In genomic region chr22:49936973-49937757, GRCh38 we compare ENCODE assay signal across 9 cellular contexts. TPM values are rescaled to one million over a fixed set of nuclear protein-coding genes. Genes with fewer than 3 reads are reported as not detected.
A peak's percentile ranks its signal among the peaks of the same experiment; 100 is the strongest.
DNase-seq lines count a peak whose midpoint lies in the region; ATAC-seq and TF ChIP-seq lines count a peak whose summit lies in the region.
"Had no signal": no experiment of that assay in that cellular context is flagged by ENCODE, and none has a peak within 500 bp of the region (broad histone marks: within the 10 kb centered on the region; RNA-seq: fewer than 3 reads in every experiment).

No MANE protein-coding gene starts in this region.

- H3K4me1 ChIP-seq in BLaER1 = peaks cover 62% of the 10 kb centered on the region
- H3K4me1 ChIP-seq in OCI-LY7 (ENCODE audit: insufficient read depth, low read length, poor library complexity, severe bottlenecking) = peaks cover 43% of the 10 kb centered on the region
- peaks cover 28 to 80% (median 45%) of the 10 kb centered on the region in 3 donors for H3K4me1 ChIP-seq in esophagus squamous epithelium

- DNase-seq in OCI-LY7 (ENCODE audit: low spot score) (peak; percentile 32), esophagus squamous epithelium (lab: John Stamatoyannopoulos, UW) (no peak), nephron progenitor cell (no peak), HFFc6 (no peak), A172 (ENCODE audit: low spot score) (no peak)

- TF ChIP-seq CTCF in OCI-LY7 (conservative IDR thresholded peaks at IDR 0.05; ENCODE audit: low read length) = no peak
- TF ChIP-seq CTCF in esophagus squamous epithelium (IDR thresholded peaks at IDR 0.05) = no peak
- TF ChIP-seq CTCF in nephron progenitor cell (IDR thresholded peaks at IDR 0.05) = no peak
- TF ChIP-seq CTCF in HFFc6 (IDR thresholded peaks at IDR 0.05) = no peak

- intact Hi-C loops in OCI-LY7 (cut with micrococcal nuclease; ENCODE audit: unreplicated experiment) (loop anchor here (1.0 to 10.0 kb wide), 3 partner anchors 23 to 582 kb away; partner anchors contain the start of gene PIM3), esophagus squamous epithelium (cut with DNase I) (no loop called here)

- WGBS in esophagus squamous epithelium, 2 donors = 37 to 67% methylated on average over 1 to 4 of the region's 21 CpGs

- CTCF ChIA-PET in OCI-LY7 (lab: Charles Lee; ENCODE audit: unreplicated experiment) = interaction anchor here (0.6 kb wide), 1 partner anchor 381 kb away, joined by 6 read pairs; no protein-coding TSS in a partner anchor

- H3K36me3 Mint-ChIP-seq in nephron progenitor cell (ENCODE audit: low read depth) (no peaks in the 10 kb centered on the region), HFFc6 (ENCODE audit: low read depth) (no peaks in the 10 kb centered on the region)

- TF ChIP-seq POLR2A in esophagus squamous epithelium (IDR thresholded peaks at IDR 0.05) = no peak

- no peak overlapping the region for H2AFZ ChIP-seq in OCI-LY7 (ENCODE audit: low read length)

- H3K9me3 Mint-ChIP-seq in nephron progenitor cell (peaks cover 3% of the 10 kb centered on the region), HFFc6 (no peaks in the 10 kb centered on the region)

- H3K9ac ChIP-seq in BLaER1 = peak overlapping the region; percentile 73

- H3K4me3 ChIP-seq in BLaER1 (peak overlapping the region; percentile 62), OCI-LY7 (ENCODE audit: low read depth, low read length, poor library complexity, severe bottlenecking) (peak overlapping the region; percentile 66), esophagus squamous epithelium (peak overlapping the region in 1 of 4 donors; percentile 80)

- peaks cover 31% of the 10 kb centered on the region for H3K4me1 Mint-ChIP-seq in nephron progenitor cell
- no peaks in the 10 kb centered on the region for H3K4me1 Mint-ChIP-seq in HFFc6 (ENCODE audit: low read depth)

- H3K4me3 Mint-ChIP-seq in nephron progenitor cell = peak overlapping the region; percentile 61
- no peak overlapping the region for H3K4me3 Mint-ChIP-seq in HFFc6

- H4K20me1 ChIP-seq in BLaER1 (no peaks in the 10 kb centered on the region), OCI-LY7 (ENCODE audit: insufficient read depth, low read length) (no peaks in the 10 kb centered on the region)

- no TSS peak for BruUV-seq in OCI-LY7 (replicated peaks; lab: Mats Ljungman, UMichigan)

- H3K36me3 ChIP-seq in BLaER1 = peaks cover 7% of the 10 kb centered on the region; the same call in 1 of the 2 replicates
- H3K36me3 ChIP-seq in OCI-LY7 (ENCODE audit: insufficient read depth, low read length) = no peaks in the 10 kb centered on the region
- H3K36me3 ChIP-seq in esophagus squamous epithelium = no peaks in the 10 kb centered on the region

- ATAC-seq in HG02623 (IDR thresholded peaks at IDR 0.05; ENCODE audit: unreplicated experiment) = no peak
- ATAC-seq in HG02763 (IDR thresholded peaks at IDR 0.05; ENCODE audit: unreplicated experiment) = no peak

- H3K27ac Mint-ChIP-seq in nephron progenitor cell = no peak overlapping the region
- H3K27ac Mint-ChIP-seq in HFFc6 = no peak overlapping the region

- peaks cover 19% of the 10 kb centered on the region for H3K9me3 ChIP-seq in BLaER1
- 0 out of 2 replicates have a peak, but pooled peaks cover 4% of the 10 kb centered on the region for H3K9me3 ChIP-seq in OCI-LY7 (ENCODE audit: low read length)
- no peaks in the 10 kb centered on the region for H3K9me3 ChIP-seq in esophagus squamous epithelium

- H3K4me2 ChIP-seq in BLaER1 (peak overlapping the region; percentile 99), OCI-LY7 (ENCODE audit: low read length) (peak overlapping the region; percentile 75)

- H3K27me3 Mint-ChIP-seq in nephron progenitor cell (ENCODE audit: low read depth, poor library complexity) (peaks cover 25% of the 10 kb centered on the region), HFFc6 (ENCODE audit: insufficient read depth) (peaks cover 5% of the 10 kb centered on the region)

- H3K27me3 ChIP-seq in BLaER1 = no peaks in the 10 kb centered on the region
- no peaks in the 10 kb centered on the region for H3K27me3 ChIP-seq in esophagus squamous epithelium

- POLR2A ChIA-PET in OCI-LY7 (lab: Charles Lee) = interaction anchor here (0.5 to 1.6 kb wide), 2 partner anchors 10 to 75 kb away, joined by 5 to 6 read pairs; no protein-coding TSS in a partner anchor

- H3K27ac ChIP-seq in BLaER1 = peak overlapping the region; percentile 84
- H3K27ac ChIP-seq in OCI-LY7 (ENCODE audit: low read depth, low read length, poor library complexity, severe bottlenecking) = peak overlapping the region; percentile 81
- H3K27ac ChIP-seq in esophagus squamous epithelium = peak overlapping the region; percentile 80 to 98 (median 91)
- H3K27ac ChIP-seq: HL-60 had no signal

- no peaks in the 10 kb centered on the region for H3K79me2 ChIP-seq in OCI-LY7 (ENCODE audit: insufficient read depth, low read depth, low read length)

- H3K9me2 ChIP-seq in OCI-LY7 (ENCODE audit: insufficient read depth, low read length) = no peaks in the 10 kb centered on the region

RNA-seq across cellular contexts. Expression of gene CRELD2, which starts 18.7 kb away (rescaled TPM):
- 32.5 and 35.3 TPM in 2 replicates for total RNA-seq in OCI-LY7 (2014; rRNA removed; shearing (Covaris generic))
- total RNA-seq in OCI-LY7 (2022) = 27.4 and 32.0 TPM in 2 replicates
- 10 to 100 TPM; 22.7 to 45.7 (median 35.5) TPM for total RNA-seq in esophagus squamous epithelium
- 10 to 100 TPM; 67.9 to 86.8 (median 78.5) TPM for total RNA-seq in HFFc6 (2021; fragmentation: NEBNext Ultra II Directional; extraction: Animal tissue kit (Norgen Biotek cat#: 25700))
- total RNA-seq in A172 (2014; rRNA removed; shearing (Covaris generic)) = 41.9 and 48.3 TPM in 2 replicates

RNA-seq across cellular contexts. Expression of gene ALG12, which starts 18.9 kb away (rescaled TPM):
- total RNA-seq in OCI-LY7 (2014; rRNA removed; shearing (Covaris generic)) = 6.4 and 11.7 TPM in 2 replicates
- total RNA-seq in OCI-LY7 (2022) (11.4 and 14.0 TPM in 2 replicates), esophagus squamous epithelium (10 to 100 TPM; 12.8 to 16.6 (median 13.0) TPM)
- total RNA-seq in HFFc6 (2021; fragmentation: NEBNext Ultra II Directional; extraction: Animal tissue kit (Norgen Biotek cat#: 25700)) = 10 to 100 TPM; 17.2 to 25.1 (median 20.2) TPM
- 8.8 and 10.4 TPM in 2 replicates for total RNA-seq in A172 (2014; rRNA removed; shearing (Covaris generic))

RNA-seq across cellular contexts. Expression of gene PIM3, which starts 23.4 kb away (rescaled TPM):
- 74.3 and 81.7 TPM in 2 replicates for total RNA-seq in OCI-LY7 (2014; rRNA removed; shearing (Covaris generic))
- total RNA-seq in OCI-LY7 (2022) (60.5 and 66.5 TPM in 2 replicates), esophagus squamous epithelium (10 to 100 TPM; 43.8 to 75.7 (median 52.1) TPM)
- 10 to 100 TPM; 14.8 to 18.8 (median 17.4) TPM for total RNA-seq in HFFc6 (2021; fragmentation: NEBNext Ultra II Directional; extraction: Animal tissue kit (Norgen Biotek cat#: 25700))
- total RNA-seq in A172 (2014; rRNA removed; shearing (Covaris generic)) = 41.7 and 48.7 TPM in 2 replicates
